8 cellular contexts compared by ENCODE assay signal in the genomic region with DNA sequence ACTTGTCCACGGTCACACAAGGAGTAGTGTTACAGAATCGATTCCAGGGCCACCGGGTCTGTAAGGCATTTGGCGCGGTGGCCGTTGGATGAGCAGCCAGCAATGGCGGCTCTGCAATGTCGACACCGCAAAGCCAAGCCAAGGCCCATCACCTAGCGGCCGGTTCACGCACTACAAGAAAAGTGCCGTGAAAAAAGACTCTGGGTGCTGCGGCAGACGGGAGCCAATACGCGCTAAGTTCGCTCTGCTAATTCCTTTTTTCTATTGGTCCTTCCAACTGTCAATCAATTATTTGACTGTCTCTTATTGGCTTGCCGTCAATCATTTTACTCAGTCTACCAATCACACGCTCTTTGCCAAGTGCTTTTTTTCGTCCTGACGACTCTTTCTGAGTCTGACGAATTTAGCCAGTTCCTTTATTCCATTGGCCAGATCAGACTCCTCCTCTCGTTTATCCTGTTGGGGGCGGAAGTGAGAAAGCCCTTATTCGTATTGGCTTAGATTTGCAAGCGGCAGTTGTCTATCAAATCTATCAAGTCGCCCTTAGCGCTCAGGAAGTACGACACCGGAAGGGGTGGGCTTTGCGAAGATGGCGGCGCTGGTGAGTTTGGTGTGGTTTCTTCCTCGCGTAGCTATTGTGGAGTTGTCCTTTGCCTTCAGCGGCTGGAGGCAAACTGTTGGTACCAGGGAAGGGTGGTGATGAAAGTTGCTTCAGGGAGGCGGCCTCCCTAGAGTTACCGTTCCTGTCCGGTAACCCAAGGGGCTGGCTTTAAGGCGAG. TPM values are rescaled to one million over a fixed set of nuclear protein-coding genes. Genes with fewer than 3 reads are reported as not detected.
DNase-seq lines count a peak whose midpoint lies in the region; ATAC-seq and TF ChIP-seq lines count a peak whose summit lies in the region.

A gene with protein sequence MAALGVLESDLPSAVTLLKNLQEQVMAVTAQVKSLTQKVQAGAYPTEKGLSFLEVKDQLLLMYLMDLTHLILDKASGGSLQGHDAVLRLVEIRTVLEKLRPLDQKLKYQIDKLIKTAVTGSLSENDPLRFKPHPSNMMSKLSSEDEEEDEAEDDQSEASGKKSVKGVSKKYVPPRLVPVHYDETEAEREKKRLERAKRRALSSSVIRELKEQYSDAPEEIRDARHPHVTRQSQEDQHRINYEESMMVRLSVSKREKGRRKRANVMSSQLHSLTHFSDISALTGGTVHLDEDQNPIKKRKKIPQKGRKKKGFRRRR (plus strand): TSS at position 577 of the 779 bp plus-strand sequence. CDS start 13 bp downstream, at position 590.

- H3K4me3 Mint-ChIP-seq in IgD-negative memory B cell = peak within 1 kb of the TSS in 2 of 4 donors; percentile 72 to 77

- no peak within 1 kb of the TSS for H3K27ac Mint-ChIP-seq in IgD-negative memory B cell

- no peaks in the 10 kb centered on the region for H3K9me3 Mint-ChIP-seq in IgD-negative memory B cell

- DNase-seq in DMS153 treated with DMSO at 0.1 percent for 48 hours (lab: John Stamatoyannopoulos, UW; ENCODE audit: unreplicated experiment) = peak; percentile 100
- peak; percentile 99 for DNase-seq in OCI-M1 (lab: John Stamatoyannopoulos, UW)
- DNase-seq in activated T-cell treated with anti-CD3 and anti-CD28 coated beads for 4 hours = peak; percentile 87
- peak; percentile 100 for DNase-seq in epithelial cell of prostate (ENCODE audit: low read depth, low spot score)
- DNase-seq in mucosa of descending colon = peak; percentile 91 to 98 (median 94)
- peak; percentile 83 for DNase-seq in stimulated activated CD8-positive, alpha-beta memory T cell treated with anti-CD3 and anti-CD28 coated beads, Interleukin-4, amount 100 ng/mL, for 24 hours (ENCODE audit: low read depth)

- peaks cover 9% of the 10 kb centered on the region for H3K4me1 ChIP-seq in mucosa of descending colon (ENCODE audit: low read depth)

- peak; percentile 64 for TF ChIP-seq CTCF in mucosa of descending colon (IDR thresholded peaks at IDR 0.05)

- H3K9me3 ChIP-seq in mucosa of descending colon = no peaks in the 10 kb centered on the region

- ATAC-seq in GM21529 (IDR thresholded peaks at IDR 0.05; ENCODE audit: unreplicated experiment) (peak; percentile 94), mucosa of descending colon (peak; percentile 98)

- H3K4me3 ChIP-seq in mucosa of descending colon = peak within 1 kb of the TSS; percentile 59

- no peaks in the 10 kb centered on the region for H3K36me3 ChIP-seq in mucosa of descending colon (ENCODE audit: low read depth)

- H3K4me1 Mint-ChIP-seq in IgD-negative memory B cell = peaks cover 4 to 8% (median 5%) of the 10 kb centered on the region in 3 donors

- peak within 1 kb of the TSS; percentile 51 for H3K27ac ChIP-seq in epithelial cell of prostate

- intact Hi-C loops in mucosa of descending colon (cut with DNase I, micrococcal nuclease) = loop anchor here in 1 of 2 donors (10.0 kb wide), 1 partner anchor 145 kb away; a partner anchor contains a TSS

- H3K36me3 Mint-ChIP-seq in IgD-negative memory B cell = no peaks in the 10 kb centered on the region

- no peaks in the 10 kb centered on the region for H3K27me3 Mint-ChIP-seq in IgD-negative memory B cell

RNA-seq across cellular contexts. Expression of the gene that starts here (rescaled TPM):
- 74.1 TPM for polyA plus RNA-seq in IgD-negative memory B cell
- 10 to 100 TPM; 29.1 to 35.3 (median 29.9) TPM for total RNA-seq in mucosa of descending colon

Comparison
In these comparisons a context has a peak if more than half of its experiments do, and no peak if none do; other contexts are left out.
1. Peak in every context shown above with its lines: DNase-seq, ATAC-seq, H3K4me3 ChIP-seq and H3K27ac ChIP-seq.